Comparison of ENCODE assay signal across 1 cellular context in the genomic region with DNA sequence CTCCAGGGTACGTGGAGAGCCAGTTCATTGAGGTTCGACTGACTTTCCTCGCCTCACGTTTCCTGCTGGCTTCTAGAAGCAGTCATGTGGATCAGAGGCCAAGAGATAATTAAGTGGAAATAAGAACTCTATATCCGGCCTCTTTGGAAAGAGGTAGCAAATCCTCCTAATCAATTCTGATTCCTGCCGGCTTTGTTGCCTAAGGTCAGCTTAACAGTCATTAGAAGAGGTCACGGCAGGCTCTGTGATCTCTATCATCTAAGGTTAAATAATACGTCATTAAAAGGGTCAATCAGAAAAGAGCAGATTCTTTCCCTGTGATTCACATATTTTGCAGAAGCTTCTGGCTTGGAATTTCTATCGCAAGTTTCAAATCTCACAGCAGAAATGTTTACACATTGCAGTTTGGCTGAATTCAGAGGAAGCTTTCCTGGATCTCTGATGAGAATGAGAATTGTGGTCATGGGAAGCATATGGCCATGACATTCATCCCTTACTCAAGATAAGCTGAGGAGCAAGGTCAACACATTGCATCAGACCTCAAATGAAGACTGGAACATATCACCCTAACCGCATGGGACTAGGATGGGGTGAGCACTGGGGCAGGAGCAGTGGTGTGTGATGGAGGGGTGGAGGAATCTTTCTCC.
TF ChIP-seq lines count a peak whose summit lies in the region.

No MANE protein-coding gene starts in this region.

TF ChIP-seq in IMR-90, 13 proteins besides CTCF, POLR2A, EP300 and RAD21 (continued from another document):
- TF ChIP-seq MXI1 (IDR thresholded peaks at IDR 0.05; ENCODE audit: borderline replicate concordance, low read depth, low read length) = 0 out of 2 replicates have a peak, but pooled peaks have one; percentile 22
- TF ChIP-seq MAFK (IDR thresholded peaks at IDR 0.05; ENCODE audit: low read depth, low read length) = no peak
- TF ChIP-seq BHLHE40 (IDR thresholded peaks at IDR 0.05; ENCODE audit: low read depth, low read length) = peak; percentile 81
- peak; percentile 57 for TF ChIP-seq FOS (IDR thresholded peaks at IDR 0.05; ENCODE audit: low read depth, low read length)
- TF ChIP-seq CEBPB (IDR thresholded peaks at IDR 0.05; ENCODE audit: low read depth, low read length) = peak; percentile 97
